In the genomic region with DNA sequence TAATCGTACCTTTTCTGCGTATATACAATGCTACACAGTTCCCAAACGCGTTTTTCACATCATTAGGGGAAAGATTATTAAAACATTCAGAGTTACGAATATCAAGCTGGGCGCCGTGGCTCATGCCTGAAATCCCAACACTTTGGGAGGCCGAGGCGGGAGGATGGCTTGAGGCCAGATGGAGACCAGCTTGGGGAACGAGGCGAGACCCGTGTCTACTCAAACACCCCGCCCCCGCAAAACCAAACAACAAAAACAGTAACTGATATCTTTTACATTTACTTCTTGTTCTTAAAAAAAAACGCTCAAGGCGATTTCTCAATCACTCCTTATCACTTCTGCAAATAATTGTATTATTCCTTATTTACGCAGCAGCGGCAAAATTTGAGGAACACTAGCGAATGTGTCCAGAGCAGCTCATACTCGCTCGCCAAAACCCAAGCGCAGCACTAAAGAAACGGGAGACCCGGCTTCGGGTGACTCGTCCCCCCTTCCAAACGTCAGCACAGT, we compare ENCODE assay signal across 8 cellular contexts. TPM values are rescaled to one million over a fixed set of nuclear protein-coding genes. Genes with fewer than 3 reads are reported as not detected.
DNase-seq lines count a peak whose midpoint lies in the region; ATAC-seq and TF ChIP-seq lines count a peak whose summit lies in the region.

No MANE protein-coding gene starts in this region.

- in situ Hi-C loops in GM13976 (cut with MboI; ENCODE audit: low sequenced_read_pairs, unreplicated experiment): no loop called here

- no peak for ATAC-seq in sciatic nerve

- DNase-seq in GM06990 (ENCODE audit: extremely low read depth, insufficient read length) (no peak), glutamatergic neuron (peak; percentile 48), sciatic nerve (ENCODE audit: low spot score) (peak; percentile 78), GM13976 (ENCODE audit: low spot score) (no peak), superior temporal gyrus (ENCODE audit: extremely low spot score) (no peak), NCI-H510A (lab: John Stamatoyannopoulos, UW) (no peak), cerebellar nuclear complex (lab: John Stamatoyannopoulos, UW) (no peak)

- peak overlapping the region; percentile 85 for H3K27ac Mint-ChIP-seq in glutamatergic neuron (ENCODE audit: unreplicated experiment)

- H3K27ac ChIP-seq in VCaP: peak overlapping the region; percentile 94

- H3K27me3 Mint-ChIP-seq in glutamatergic neuron (ENCODE audit: unreplicated experiment): peaks cover 8% of the 10 kb centered on the region

- H3K4me3 Mint-ChIP-seq in glutamatergic neuron (ENCODE audit: unreplicated experiment): peak overlapping the region; percentile 91

- H3K36me3 ChIP-seq in GM06990 (ENCODE audit: control insufficient read depth, insufficient read depth, low read length): peaks cover 1% of the 10 kb centered on the region

- TF ChIP-seq CTCF in GM06990 (IDR thresholded peaks at IDR 0.05; ENCODE audit: insufficient read depth, low read length, poor library complexity, severe bottlenecking) (no peak), VCaP (conservative IDR thresholded peaks at IDR 0.05) (no peak), glutamatergic neuron (IDR thresholded peaks at IDR 0.05; ENCODE audit: partially characterized antibody, unreplicated experiment) (no peak), GM13976 (IDR thresholded peaks at IDR 0.05; ENCODE audit: borderline replicate concordance, control extremely low read depth, extremely low read depth, insufficient read depth, missing control alignments) (no peak)

- peak overlapping the region; percentile 97 for H3K4me3 ChIP-seq in GM06990 (replicated peaks; ENCODE audit: low read depth, low read length)

- peaks cover 6% of the 10 kb centered on the region for H3K9me3 Mint-ChIP-seq in glutamatergic neuron (ENCODE audit: unreplicated experiment)

- no peaks in the 10 kb centered on the region for H3K36me3 Mint-ChIP-seq in glutamatergic neuron (ENCODE audit: unreplicated experiment)

- peaks cover 7% of the 10 kb centered on the region for H3K4me1 Mint-ChIP-seq in glutamatergic neuron (ENCODE audit: low read depth, unreplicated experiment)

- intact Hi-C loops in sciatic nerve (cut with DNase I): no loop called here

- no peaks in the 10 kb centered on the region for H3K27me3 ChIP-seq in GM06990 (replicated peaks; ENCODE audit: control insufficient read depth, insufficient read depth, low read length)

RNA-seq across cellular contexts. Expression of gene ZBTB11, which starts 1.2 kb away (rescaled TPM):
- total RNA-seq in glutamatergic neuron (ENCODE audit: unreplicated experiment): 15.7 TPM
- 23.2 TPM for total RNA-seq in sciatic nerve

RNA-seq across cellular contexts. Expression of gene RPL24, which starts 10.8 kb away (rescaled TPM):
- total RNA-seq in glutamatergic neuron (ENCODE audit: unreplicated experiment): 864 TPM
- 778 TPM for total RNA-seq in sciatic nerve

RNA-seq across cellular contexts. Expression of gene CEP97, which starts 48.6 kb away (rescaled TPM):
- 25.1 TPM for total RNA-seq in glutamatergic neuron (ENCODE audit: unreplicated experiment)
- 19.2 TPM for total RNA-seq in sciatic nerve

Comparison
In these comparisons a context has a peak if more than half of its experiments do, and no peak if none do; other contexts are left out.
1. DNase-seq: peak in glutamatergic neuron (single experiment) and sciatic nerve (single experiment); none in GM06990 (single experiment), GM13976 (single experiment), superior temporal gyrus (single experiment), NCI-H510A (single experiment) and cerebellar nuclear complex (0 of 2).